ENCODE assay signal across 8 cellular contexts in genomic region chr12:108129017-108129812, GRCh38. TPM values are rescaled to one million over a fixed set of nuclear protein-coding genes. Genes with fewer than 3 reads are reported as not detected.
A peak's percentile ranks its signal among the peaks of the same experiment; 100 is the strongest.
DNase-seq lines count a peak whose midpoint lies in the region; ATAC-seq, FAIRE-seq and TF ChIP-seq lines count a peak whose summit lies in the region.

WSCD2 (plus strand) TSS chr12:108129288; CDS start chr12:108195833, 66,545 bp downstream.

- H3K4me1 ChIP-seq in OCI-LY3 (ENCODE audit: low read length) (peaks cover 10% of the 10 kb centered on the region), ectodermal cell (ENCODE audit: control insufficient read depth, insufficient read depth, low read length) (peaks cover 10% of the 10 kb centered on the region), lower lobe of right lung (peaks cover 11% of the 10 kb centered on the region), suprapubic skin (peaks cover 17% of the 10 kb centered on the region)

- H2AFZ ChIP-seq in OCI-LY3 (ENCODE audit: low read depth, low read length) = peak within 1 kb of the TSS; percentile 51; the same call in 1 of the 2 replicates

- intact Hi-C loops in lower lobe of right lung (cut with DNase I) = no loop called here

- H3K9ac ChIP-seq in OCI-LY3 (ENCODE audit: low read length) = peak within 1 kb of the TSS; percentile 44

- H3K9me3 ChIP-seq in OCI-LY3 (ENCODE audit: insufficient read depth, low read length) (no peaks in the 10 kb centered on the region), ectodermal cell (ENCODE audit: control insufficient read depth, low read length) (no peaks in the 10 kb centered on the region), lower lobe of right lung (no peaks in the 10 kb centered on the region), suprapubic skin (no peaks in the 10 kb centered on the region)

- no peak within 1 kb of the TSS for H3K27ac ChIP-seq in OCI-LY3 (ENCODE audit: low read length)
- peak within 1 kb of the TSS; percentile 2 for H3K27ac ChIP-seq in ectodermal cell (ENCODE audit: insufficient read depth, low read depth, low read length, poor library complexity, severe bottlenecking)
- H3K27ac ChIP-seq in lower lobe of right lung = no peak within 1 kb of the TSS
- no peak within 1 kb of the TSS for H3K27ac ChIP-seq in suprapubic skin

- ATAC-seq in lower lobe of right lung = peak; percentile 52 to 63
- no peak for ATAC-seq in GM21447 (IDR thresholded peaks at IDR 0.05; ENCODE audit: unreplicated experiment)

- no peaks in the 10 kb centered on the region for H4K20me1 ChIP-seq in OCI-LY3 (ENCODE audit: insufficient read depth, low read length)

- WGBS in ectodermal cell, 2 experiments = 5% methylated on average over 74 of the region's 74 CpGs
- WGBS in suprapubic skin = 7% methylated on average over 14 of the region's 74 CpGs

- TF ChIP-seq CTCF in OCI-LY3 (IDR thresholded peaks at IDR 0.05; ENCODE audit: low read depth, low read length) (peak; percentile 14; the same call in 1 of the 2 replicates), lower lobe of right lung (IDR thresholded peaks at IDR 0.05) (peak; percentile 21), suprapubic skin (IDR thresholded peaks at IDR 0.05) (peak in 1 of 2 donors; percentile 18)

- DNase-seq in 8988T (peak; percentile 48), GM19239 (ENCODE audit: insufficient read length, low spot score) (peak; percentile 20), lower lobe of right lung (peak; percentile 52), suprapubic skin (ENCODE audit: low spot score in 2 of 2) (peak in 1 of 2 donors; percentile 67), SKM-1 (lab: John Stamatoyannopoulos, UW; ENCODE audit: unreplicated experiment) (no peak)

- H3K36me3 ChIP-seq in OCI-LY3 (replicated peaks; ENCODE audit: low read depth, low read length) (no peaks in the 10 kb centered on the region), ectodermal cell (ENCODE audit: control insufficient read depth, insufficient read depth, low read length) (no peaks in the 10 kb centered on the region), lower lobe of right lung (no peaks in the 10 kb centered on the region), suprapubic skin (no peaks in the 10 kb centered on the region)

- peak within 1 kb of the TSS; percentile 99 for H3K4me2 ChIP-seq in OCI-LY3 (ENCODE audit: low read length)

- TF ChIP-seq EP300 in suprapubic skin (IDR thresholded peaks at IDR 0.05) = no peak

- no peak for FAIRE-seq in GM19239 (lab: Jason Lieb, UNC)

- peaks cover 68% of the 10 kb centered on the region for H3K27me3 ChIP-seq in OCI-LY3 (ENCODE audit: low read depth, low read length)
- peaks cover 15% of the 10 kb centered on the region for H3K27me3 ChIP-seq in ectodermal cell (ENCODE audit: control insufficient read depth, insufficient read depth, low read length, poor library complexity, severe bottlenecking)
- peaks cover 55% of the 10 kb centered on the region for H3K27me3 ChIP-seq in lower lobe of right lung (ENCODE audit: low read depth)
- peaks cover 76% of the 10 kb centered on the region for H3K27me3 ChIP-seq in suprapubic skin

- H3K4me3 ChIP-seq in OCI-LY3 (ENCODE audit: low read length) (peak within 1 kb of the TSS; percentile 82), ectodermal cell (ENCODE audit: insufficient read depth, low read depth, low read length) (peak within 1 kb of the TSS; percentile 54), lower lobe of right lung (peak within 1 kb of the TSS; percentile 41), suprapubic skin (peak within 1 kb of the TSS; percentile 59)

- no peak for TF ChIP-seq POLR2A in suprapubic skin (IDR thresholded peaks at IDR 0.05)

- no peaks in the 10 kb centered on the region for H3K79me2 ChIP-seq in OCI-LY3 (ENCODE audit: low read length)

RNA-seq across cellular contexts. Expression of gene WSCD2, which starts in this region (rescaled TPM):
- polyA plus RNA-seq in ectodermal cell (2013, experiment 1 of 4) = 3.7 TPM
- polyA plus RNA-seq in ectodermal cell (2013, experiment 2 of 4) = 5.2 TPM
- 7.3 TPM for polyA plus RNA-seq in ectodermal cell (2013, experiment 3 of 4)
- polyA plus RNA-seq in ectodermal cell (2013, experiment 4 of 4) = 10.1 TPM
- total RNA-seq in lower lobe of right lung (0.89 TPM), suprapubic skin (1 to 10 TPM in 1 of 4 donors, under 1 TPM in 3; 0.13 to 4.6 (median 0.29) TPM)

Comparison
In these comparisons a context has a peak if more than half of its experiments do, and no peak if none do; other contexts are left out.
1. Peak in DNase-seq, ATAC-seq and H3K4me3 ChIP-seq in lower lobe of right lung; RNA of the gene not detected or under 1 TPM.